In the genomic region with DNA sequence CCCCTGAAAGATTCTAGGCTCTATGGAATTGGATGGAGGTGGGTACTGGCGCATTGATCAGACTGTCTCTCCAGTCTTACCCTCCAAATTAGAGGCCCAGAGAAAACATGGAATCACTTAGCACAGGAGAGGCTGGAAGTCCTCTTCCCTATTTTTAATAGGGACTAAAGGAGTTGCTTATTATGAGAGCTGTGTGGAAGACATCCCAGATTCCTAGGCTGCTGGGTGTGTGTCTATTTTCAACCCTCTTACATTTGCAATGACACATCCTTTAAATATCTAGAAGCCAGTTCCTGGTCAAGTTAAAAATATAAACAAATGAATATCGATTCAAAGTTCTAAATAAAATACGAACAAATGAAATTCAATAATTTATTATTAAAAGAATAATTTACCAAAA, we compare ENCODE assay signal across 12 cellular contexts. TPM values are rescaled to one million over a fixed set of nuclear protein-coding genes. Genes with fewer than 3 reads are reported as not detected.
DNase-seq lines count a peak whose midpoint lies in the region; ATAC-seq and TF ChIP-seq lines count a peak whose summit lies in the region.
"Had no signal": no experiment of that assay in that cellular context is flagged by ENCODE, and none has a peak within 500 bp of the region (broad histone marks: within the 10 kb centered on the region; RNA-seq: fewer than 3 reads in every experiment).

No MANE protein-coding gene starts in this region.

- H3K9me3 Mint-ChIP-seq in natural killer cell treated with Interleukin-12 subunit alpha and Interleukin-12 subunit beta and Interleukin-15 and Interleukin-18, amount 100 ng/mL, for 72 hours, result no peaks in the 10 kb centered on the region
- no peaks in the 10 kb centered on the region for H3K9me3 Mint-ChIP-seq in GM23338
- no peaks in the 10 kb centered on the region for H3K9me3 Mint-ChIP-seq in osteocyte (ENCODE audit: unreplicated experiment)
- H3K9me3 Mint-ChIP-seq: activated CD4-positive, alpha-beta T cell treated with anti-CD3 and anti-CD28 coated beads, Interleukin-2, amount 10 ng/mL, durations not matched to agents 24 days and 14 days; stimulated activated naive CD8-positive, alpha-beta T cell treated with anti-CD3 and anti-CD28 coated beads, Interleukin-15, Interleukin-2, amounts not matched to agents 100 ng/mL and 50 ng/mL, for 24 hours; T-cell had no signal

- H4K20me1 ChIP-seq in fibroblast of lung (ENCODE audit: control insufficient read depth, extremely low read depth, insufficient read depth, low read length), result no peaks in the 10 kb centered on the region
- H4K20me1 ChIP-seq in GM23338 (replicated peaks; ENCODE audit: insufficient read depth), result no peaks in the 10 kb centered on the region

- H3K4me1 ChIP-seq in fibroblast of lung (ENCODE audit: control insufficient read depth, extremely low read depth, insufficient read depth, low read length) (peaks cover 12% of the 10 kb centered on the region), GM23338 (ENCODE audit: insufficient read depth) (no peaks in the 10 kb centered on the region)

- no peaks in the 10 kb centered on the region for H3K27me3 Mint-ChIP-seq in natural killer cell treated with Interleukin-12 subunit alpha and Interleukin-12 subunit beta and Interleukin-15 and Interleukin-18, amount 100 ng/mL, for 72 hours
- peaks cover under 1% of the 10 kb centered on the region for H3K27me3 Mint-ChIP-seq in GM23338 (ENCODE audit: insufficient read depth, low read depth, poor library complexity)
- H3K27me3 Mint-ChIP-seq in osteocyte (ENCODE audit: unreplicated experiment), result peaks cover 15% of the 10 kb centered on the region
- H3K27me3 Mint-ChIP-seq: stimulated activated naive CD8-positive, alpha-beta T cell treated with anti-CD3 and anti-CD28 coated beads, Interleukin-15, Interleukin-2, amounts not matched to agents 100 ng/mL and 50 ng/mL, for 24 hours; T-cell had no signal

- H3K36me3 ChIP-seq in BJ (ENCODE audit: control insufficient read depth, insufficient read depth, low read length), result no peaks in the 10 kb centered on the region
- H3K36me3 ChIP-seq in MG63, result no peaks in the 10 kb centered on the region
- H3K36me3 ChIP-seq in fibroblast of lung (ENCODE audit: control insufficient read depth, insufficient read depth, low read length), result no peaks in the 10 kb centered on the region
- no peaks in the 10 kb centered on the region for H3K36me3 ChIP-seq in GM23338 (ENCODE audit: insufficient read depth)

- H3K4me3 ChIP-seq in BJ (ENCODE audit: low read depth, low read length) (no peak overlapping the region), MG63 (no peak overlapping the region), fibroblast of lung (replicated peaks in 1 of 4; ENCODE audit: control extremely low read depth in 1 of 4, insufficient read depth in 1 of 4, low read depth in 3 of 4, low read length in 4 of 4) (no peak overlapping the region), GM23338 (no peak overlapping the region)

- H3K27ac Mint-ChIP-seq in natural killer cell treated with Interleukin-12 subunit alpha and Interleukin-12 subunit beta and Interleukin-15 and Interleukin-18, amount 100 ng/mL, for 72 hours, result peak overlapping the region; percentile 92 to 96
- H3K27ac Mint-ChIP-seq in GM23338 (no peak overlapping the region), osteocyte (ENCODE audit: unreplicated experiment) (no peak overlapping the region)
- H3K27ac Mint-ChIP-seq: activated CD4-positive, alpha-beta T cell treated with anti-CD3 and anti-CD28 coated beads, Interleukin-2, amount 10 ng/mL, durations not matched to agents 24 days and 14 days; stimulated activated naive CD8-positive, alpha-beta T cell treated with anti-CD3 and anti-CD28 coated beads, Interleukin-15, Interleukin-2, amounts not matched to agents 100 ng/mL and 50 ng/mL, for 24 hours; T-cell had no signal

- POLR2A ChIA-PET in BJ (lab: Charles Lee), result interaction anchor here (0.6 kb wide), 2 partner anchors 256 to 628 kb away, joined by 3 to 4 read pairs; no protein-coding TSS in a partner anchor

- CTCF ChIA-PET in BJ (lab: Yijun Ruan, JAX), result interaction anchor here (0.7 kb wide), 1 partner anchor 283 kb away, joined by 3 read pairs; no protein-coding TSS in a partner anchor

- no peaks in the 10 kb centered on the region for H3K36me3 Mint-ChIP-seq in natural killer cell treated with Interleukin-12 subunit alpha and Interleukin-12 subunit beta and Interleukin-15 and Interleukin-18, amount 100 ng/mL, for 72 hours
- H3K36me3 Mint-ChIP-seq in GM23338 (ENCODE audit: low read depth) (no peaks in the 10 kb centered on the region), osteocyte (ENCODE audit: unreplicated experiment) (no peaks in the 10 kb centered on the region)
- H3K36me3 Mint-ChIP-seq: T-cell had no signal

- H3K27me3 ChIP-seq in BJ (ENCODE audit: control insufficient read depth, insufficient read depth, low read length), result no peaks in the 10 kb centered on the region
- no peaks in the 10 kb centered on the region for H3K27me3 ChIP-seq in MG63
- H3K27me3 ChIP-seq in fibroblast of lung (ENCODE audit: control insufficient read depth, insufficient read depth, low read length), result no peaks in the 10 kb centered on the region
- H3K27me3 ChIP-seq in GM23338 (ENCODE audit: insufficient read depth), result no peaks in the 10 kb centered on the region

- H3K4me3 Mint-ChIP-seq in natural killer cell treated with Interleukin-12 subunit alpha and Interleukin-12 subunit beta and Interleukin-15 and Interleukin-18, amount 100 ng/mL, for 72 hours, result peak overlapping the region; percentile 36
- H3K4me3 Mint-ChIP-seq in GM23338, result no peak overlapping the region
- H3K4me3 Mint-ChIP-seq in osteocyte (ENCODE audit: unreplicated experiment), result no peak overlapping the region
- H3K4me3 Mint-ChIP-seq: activated CD4-positive, alpha-beta T cell treated with anti-CD3 and anti-CD28 coated beads, Interleukin-2, amount 10 ng/mL, durations not matched to agents 24 days and 14 days; stimulated activated naive CD8-positive, alpha-beta T cell treated with anti-CD3 and anti-CD28 coated beads, Interleukin-15, Interleukin-2, amounts not matched to agents 100 ng/mL and 50 ng/mL, for 24 hours had no signal

- no peaks in the 10 kb centered on the region for H3K9me3 ChIP-seq in MG63
- H3K9me3 ChIP-seq in fibroblast of lung (ENCODE audit: control insufficient read depth, insufficient read depth, low read depth, low read length), result no peaks in the 10 kb centered on the region

- H3K9me2 ChIP-seq in GM23338 (ENCODE audit: insufficient read depth), result no peaks in the 10 kb centered on the region

- H3K27ac ChIP-seq in fibroblast of lung (ENCODE audit: insufficient read depth, low read length), result no peak overlapping the region
- H3K27ac ChIP-seq in GM23338 (ENCODE audit: low read depth), result no peak overlapping the region

- DNase-seq in BJ (ENCODE audit: low read depth) (peak; percentile 62), MG63 (peak; percentile 52), fibroblast of lung (ENCODE audit: low read depth in 2 of 2) (peak; percentile 74 to 78), amniotic stem cell (lab: John Stamatoyannopoulos, UW) (no peak), GM23338 (ENCODE audit: low spot score) (no peak), GF-D8 (lab: John Stamatoyannopoulos, UW) (no peak), osteocyte (ENCODE audit: extremely low spot score, unreplicated experiment) (no peak)
- no peak for DNase-seq in natural killer cell treated with Interleukin-12 subunit alpha and Interleukin-12 subunit beta and Interleukin-15 and Interleukin-18, amount 100 ng/mL, for 72 hours (ENCODE audit: low spot score)
- DNase-seq: activated CD4-positive, alpha-beta T cell treated with anti-CD3 and anti-CD28 coated beads, Interleukin-2, amount 10 ng/mL, durations not matched to agents 24 days and 14 days; caudate nucleus had no signal

- H3K79me2 ChIP-seq in fibroblast of lung (ENCODE audit: control insufficient read depth, insufficient read depth, low read length) (no peaks in the 10 kb centered on the region), GM23338 (replicated peaks; ENCODE audit: insufficient read depth) (no peaks in the 10 kb centered on the region)

- no peak for ATAC-seq in natural killer cell treated with Interleukin-12 subunit alpha and Interleukin-12 subunit beta and Interleukin-15 and Interleukin-18, amount 100 ng/mL, for 72 hours
- ATAC-seq in GM23338, result no peak

- H3K4me1 Mint-ChIP-seq in natural killer cell treated with Interleukin-12 subunit alpha and Interleukin-12 subunit beta and Interleukin-15 and Interleukin-18, amount 100 ng/mL, for 72 hours (ENCODE audit: low read depth in 2 of 2), result peaks cover 28 to 30% of the 10 kb centered on the region in 2 donors
- H3K4me1 Mint-ChIP-seq in GM23338 (peaks cover 6% of the 10 kb centered on the region; the same call in 2 of the 3 replicates), osteocyte (ENCODE audit: unreplicated experiment) (peaks cover 3% of the 10 kb centered on the region)

- no peak overlapping the region for H2AFZ ChIP-seq in fibroblast of lung (ENCODE audit: low read length)
- H2AFZ ChIP-seq in GM23338, result no peak overlapping the region

- TF ChIP-seq CTCF in BJ (IDR thresholded peaks at IDR 0.05; ENCODE audit: insufficient read depth, low read depth, low read length) (no peak), fibroblast of lung (conservative IDR thresholded peaks at IDR 0.05 in 1 of 2, IDR thresholded peaks at IDR 0.05 in 1 of 2; ENCODE audit: low read depth in 1 of 2, low read length in 2 of 2) (no peak), GM23338 (conservative IDR thresholded peaks at IDR 0.05; ENCODE audit: low read depth in 2 of 2) (no peak), osteocyte (IDR thresholded peaks at IDR 0.05) (no peak)

- no peak overlapping the region for H3K9ac ChIP-seq in fibroblast of lung (ENCODE audit: insufficient read depth, low read length)

- H3K4me2 ChIP-seq in fibroblast of lung (ENCODE audit: extremely low read depth, insufficient read depth, low read length) (peak overlapping the region; percentile 42), GM23338 (no peak overlapping the region)

- H3F3A ChIP-seq in GM23338 (replicated peaks; ENCODE audit: low read depth), result no peaks in the 10 kb centered on the region

RNA-seq across cellular contexts. Expression of a gene that starts 58.3 kb away (rescaled TPM):
- 11.1 and 15.7 TPM in 2 replicates for polyA plus RNA-seq in BJ (2011; rRNA removed)
- polyA minus RNA-seq in BJ (2011; rRNA and poly(A)+ RNA removed), result 27.3 and 37.1 TPM in 2 replicates
- total RNA-seq in MG63 (2014; rRNA removed; shearing (Covaris generic); ENCODE audit: low replicate concordance), result 8.8 and 10.5 TPM in 2 replicates
- 13.4 and 15.7 TPM in 2 replicates for total RNA-seq in fibroblast of lung
- 14.0 and 14.5 TPM in 2 replicates for polyA plus RNA-seq in fibroblast of lung
- polyA plus RNA-seq in fibroblast of lung (2012), result 5.0 and 6.2 TPM in 2 replicates
- 10.8 and 11.0 TPM in 2 replicates for polyA minus RNA-seq in fibroblast of lung (ENCODE audit: low replicate concordance)
- 100 to 1,000 TPM; 116 to 133 TPM for total RNA-seq in natural killer cell treated with Interleukin-12 subunit alpha and Interleukin-12 subunit beta and Interleukin-15 and Interleukin-18, amount 100 ng/mL, for 72 hours
- 44.4 and 54.9 TPM in 2 replicates for total RNA-seq in GM23338 (2014; rRNA removed; shearing (Covaris generic))
- polyA plus RNA-seq in GM23338 (2016; fragmentation: Nextera tagmentation; extraction: Ambion mirVana), result 24.8 and 26.5 TPM in 2 replicates
- total RNA-seq in osteocyte, result 38.1 and 44.4 TPM in 2 replicates

Comparison
In these comparisons a context has a peak if more than half of its experiments do, and no peak if none do; other contexts are left out.
1. DNase-seq: peak in BJ (single experiment), MG63 (single experiment) and fibroblast of lung (2 of 2); none in natural killer cell treated with Interleukin-12 subunit alpha and Interleukin-12 subunit beta and Interleukin-15 and Interleukin-18, amount 100 ng/mL, for 72 hours (single experiment), amniotic stem cell (single experiment), GM23338 (single experiment), GF-D8 (single experiment) and osteocyte (single experiment).
2. H3K27ac Mint-ChIP-seq: peak in natural killer cell treated with Interleukin-12 subunit alpha and Interleukin-12 subunit beta and Interleukin-15 and Interleukin-18, amount 100 ng/mL, for 72 hours (2 of 2); none in GM23338 (single experiment) and osteocyte (single experiment).